ENCODE assay signal across 10 cellular contexts in genomic region chr11:118605116-118605867, GRCh38. TPM values are rescaled to one million over a fixed set of nuclear protein-coding genes. Genes with fewer than 3 reads are reported as not detected.
DNase-seq lines count a peak whose midpoint lies in the region; ATAC-seq and TF ChIP-seq lines count a peak whose summit lies in the region.
"Had no signal": no experiment of that assay in that cellular context is flagged by ENCODE, and none has a peak within 500 bp of the region (broad histone marks: within the 10 kb centered on the region; RNA-seq: fewer than 3 reads in every experiment).

No MANE protein-coding gene starts in this region.

- H3K27me3 Mint-ChIP-seq in glutamatergic neuron (ENCODE audit: unreplicated experiment), result peaks cover 26% of the 10 kb centered on the region
- peaks cover 0 to 9% of the 10 kb centered on the region in 2 donors for H3K27me3 Mint-ChIP-seq in effector memory CD8-positive, alpha-beta T cell

- TF ChIP-seq CTCF in AG09319 (IDR thresholded peaks at IDR 0.05; ENCODE audit: low read depth, low read length) (no peak), RWPE1 (conservative IDR thresholded peaks at IDR 0.05; ENCODE audit: low read depth) (no peak), glutamatergic neuron (IDR thresholded peaks at IDR 0.05; ENCODE audit: partially characterized antibody, unreplicated experiment) (no peak)

- peak overlapping the region; percentile 94 for H3K27ac ChIP-seq in RWPE1

- H3K9me3 Mint-ChIP-seq in glutamatergic neuron (ENCODE audit: unreplicated experiment), result peaks cover 2% of the 10 kb centered on the region
- no peaks in the 10 kb centered on the region for H3K9me3 Mint-ChIP-seq in effector memory CD8-positive, alpha-beta T cell

- H3K4me1 Mint-ChIP-seq in glutamatergic neuron (ENCODE audit: low read depth, unreplicated experiment), result peaks cover 11% of the 10 kb centered on the region
- peaks cover 19 to 25% of the 10 kb centered on the region in 2 donors for H3K4me1 Mint-ChIP-seq in effector memory CD8-positive, alpha-beta T cell (ENCODE audit: low read depth in 2 of 2)

- peaks cover 5% of the 10 kb centered on the region for H3K36me3 Mint-ChIP-seq in glutamatergic neuron (ENCODE audit: unreplicated experiment)
- peaks cover 41% of the 10 kb centered on the region for H3K36me3 Mint-ChIP-seq in effector memory CD8-positive, alpha-beta T cell (ENCODE audit: insufficient read depth)

- no peak for TF ChIP-seq POLR2A in erythroblast (IDR thresholded peaks at IDR 0.05; ENCODE audit: low read length)

- no peak overlapping the region for H3K4me3 Mint-ChIP-seq in glutamatergic neuron (ENCODE audit: unreplicated experiment)
- no peak overlapping the region for H3K4me3 Mint-ChIP-seq in effector memory CD8-positive, alpha-beta T cell

- no peak overlapping the region for H3K27ac Mint-ChIP-seq in glutamatergic neuron (ENCODE audit: unreplicated experiment)
- no peak overlapping the region for H3K27ac Mint-ChIP-seq in effector memory CD8-positive, alpha-beta T cell

- ATAC-seq in effector memory CD8-positive, alpha-beta T cell (replicated peaks), result no peak
- ATAC-seq: Panc1 had no signal

- CTCF ChIA-PET in RWPE1 (lab: Yijun Ruan, JAX), result interaction anchor here (0.6 to 4.6 kb wide), 5 partner anchors 10 to 560 kb away, joined by 3 to 25 read pairs (median 4); no protein-coding TSS in a partner anchor

- POLR2A ChIA-PET in RWPE1 (lab: Yijun Ruan, JAX; ENCODE audit: low non-redundant PET), result no interaction called here

- DNase-seq in AG09319 (ENCODE audit: extremely low read depth, low read depth), result peak; percentile 87
- no peak for DNase-seq in RWPE1 (ENCODE audit: low spot score)
- peak; percentile 8 for DNase-seq in glutamatergic neuron
- DNase-seq in pons (ENCODE audit: low spot score), result peak; percentile 62
- no peak for DNase-seq in NCI-H2107 (lab: John Stamatoyannopoulos, UW)
- no peak for DNase-seq in stimulated activated CD4-positive, alpha-beta T cell treated with anti-CD3 and anti-CD28 coated beads, Interleukin-4, amount 100 ng/mL, for 1 hour
- no peak for DNase-seq in effector memory CD8-positive, alpha-beta T cell
- DNase-seq in erythroblast (lab: John Stamatoyannopoulos, UW), result no peak
- DNase-seq: DMS79 had no signal

RNA-seq across cellular contexts. Expression of gene PHLDB1, which starts 2.1 kb away (rescaled TPM):
- total RNA-seq in glutamatergic neuron (ENCODE audit: unreplicated experiment), result 78.4 TPM

RNA-seq across cellular contexts. Expression of gene ARCN1, which starts 33.1 kb away (rescaled TPM):
- 118 TPM for total RNA-seq in glutamatergic neuron (ENCODE audit: unreplicated experiment)

RNA-seq across cellular contexts. Expression of gene IFT46, which starts 39.6 kb away (rescaled TPM):
- 21.1 TPM for total RNA-seq in glutamatergic neuron (ENCODE audit: unreplicated experiment)

Comparison
In these comparisons a context has a peak if more than half of its experiments do, and no peak if none do; other contexts are left out.
1. DNase-seq: peak in AG09319 (single experiment), glutamatergic neuron (single experiment) and pons (single experiment); none in RWPE1 (single experiment), NCI-H2107 (single experiment), stimulated activated CD4-positive, alpha-beta T cell treated with anti-CD3 and anti-CD28 coated beads, Interleukin-4, amount 100 ng/mL, for 1 hour (single experiment), effector memory CD8-positive, alpha-beta T cell (0 of 3) and erythroblast (0 of 2).